Comparison of ENCODE assay signal across 11 cellular contexts in genomic region chr1:229252228-229252984, GRCh38. TPM values are rescaled to one million over a fixed set of nuclear protein-coding genes. Genes with fewer than 3 reads are reported as not detected.
DNase-seq lines count a peak whose midpoint lies in the region; ATAC-seq and TF ChIP-seq lines count a peak whose summit lies in the region.
"Had no signal": no experiment of that assay in that cellular context is flagged by ENCODE, and none has a peak within 500 bp of the region (broad histone marks: within the 10 kb centered on the region; RNA-seq: fewer than 3 reads in every experiment).

No MANE protein-coding gene starts in this region.

- no peaks in the 10 kb centered on the region for H3F3A ChIP-seq in GM23338 (replicated peaks; ENCODE audit: low read depth)

- no peaks in the 10 kb centered on the region for H4K20me1 ChIP-seq in GM23338 (replicated peaks; ENCODE audit: insufficient read depth)

- TF ChIP-seq CTCF in CD8-positive, alpha-beta T cell (IDR thresholded peaks at IDR 0.05) = no peak
- TF ChIP-seq CTCF in GM23338 (conservative IDR thresholded peaks at IDR 0.05; ENCODE audit: low read depth in 2 of 2) (no peak), mesothelial cell of epicardium (IDR thresholded peaks at IDR 0.05; ENCODE audit: unreplicated experiment) (no peak)

- no peaks in the 10 kb centered on the region for H3K27me3 Mint-ChIP-seq in CD8-positive, alpha-beta T cell (ENCODE audit: low read depth)
- H3K27me3 Mint-ChIP-seq in GM23338 (ENCODE audit: insufficient read depth, low read depth, poor library complexity) (peaks cover 2% of the 10 kb centered on the region), mesothelial cell of epicardium (ENCODE audit: low read depth) (no peaks in the 10 kb centered on the region)
- H3K27me3 Mint-ChIP-seq in activated T-helper 2 cell treated with anti-CD3 and anti-CD28 coated beads, Interferon-gamma antibody, Interleukin-2, Interleukin-4, amounts not matched to agents 10 μg/mL and 5 μg/mL and 100 μg/mL, durations not matched to agents 14 hours and 24 hours and 36 hours (ENCODE audit: low read depth) = peaks cover 5% of the 10 kb centered on the region

- peak overlapping the region; percentile 5 for H2AFZ ChIP-seq in GM23338

- CTCF ChIA-PET in CD8-positive, alpha-beta T cell (lab: Charles Lee) = interaction anchor here (0.9 kb wide), 1 partner anchor 588 kb away, joined by 3 read pairs; no protein-coding TSS in a partner anchor
- CTCF ChIA-PET in HEK293T (lab: Yijun Ruan, JAX) = no interaction called here

- peak overlapping the region; percentile 19 for H3K4me3 Mint-ChIP-seq in CD8-positive, alpha-beta T cell
- no peak overlapping the region for H3K4me3 Mint-ChIP-seq in GM23338
- no peak overlapping the region for H3K4me3 Mint-ChIP-seq in activated T-helper 2 cell treated with anti-CD3 and anti-CD28 coated beads, Interferon-gamma antibody, Interleukin-2, Interleukin-4, amounts not matched to agents 10 μg/mL and 5 μg/mL and 100 μg/mL, durations not matched to agents 14 hours and 24 hours and 36 hours (ENCODE audit: low read depth)
- no peak overlapping the region for H3K4me3 Mint-ChIP-seq in mesothelial cell of epicardium

- POLR2A ChIA-PET in CD8-positive, alpha-beta T cell (lab: Charles Lee) = no interaction called here
- POLR2A ChIA-PET in HEK293T (lab: Yijun Ruan, JAX) = no interaction called here

- peak overlapping the region; percentile 97 for H3K27ac Mint-ChIP-seq in CD8-positive, alpha-beta T cell
- peak overlapping the region; percentile 6; the same call in 1 of the 2 replicates for H3K27ac Mint-ChIP-seq in GM23338
- H3K27ac Mint-ChIP-seq in activated T-helper 2 cell treated with anti-CD3 and anti-CD28 coated beads, Interferon-gamma antibody, Interleukin-2, Interleukin-4, amounts not matched to agents 10 μg/mL and 5 μg/mL and 100 μg/mL, durations not matched to agents 14 hours and 24 hours and 36 hours = peak overlapping the region; percentile 90
- H3K27ac Mint-ChIP-seq in mesothelial cell of epicardium = peak overlapping the region; percentile 86

- H3K36me3 Mint-ChIP-seq in CD8-positive, alpha-beta T cell = no peaks in the 10 kb centered on the region
- H3K36me3 Mint-ChIP-seq in GM23338 (ENCODE audit: low read depth) (no peaks in the 10 kb centered on the region), mesothelial cell of epicardium (no peaks in the 10 kb centered on the region)
- H3K36me3 Mint-ChIP-seq in activated T-helper 2 cell treated with anti-CD3 and anti-CD28 coated beads, Interferon-gamma antibody, Interleukin-2, Interleukin-4, amounts not matched to agents 10 μg/mL and 5 μg/mL and 100 μg/mL, durations not matched to agents 14 hours and 24 hours and 36 hours (ENCODE audit: low read depth) = no peaks in the 10 kb centered on the region

- no peak for DNase-seq in CD8-positive, alpha-beta T cell
- DNase-seq in GM23338 (ENCODE audit: low spot score) (no peak), mesothelial cell of epicardium (ENCODE audit: low spot score in 2 of 2, unreplicated experiment in 2 of 2) (no peak), 8988T (no peak), posterior vena cava (ENCODE audit: low spot score) (no peak), HEK293T (ENCODE audit: extremely low spot score) (no peak)
- no peak for DNase-seq in activated T-helper 2 cell treated with anti-CD3 and anti-CD28 coated beads, Interferon-gamma antibody, Interleukin-2, Interleukin-4, amounts not matched to agents 10 μg/mL and 5 μg/mL and 100 μg/mL, durations not matched to agents 14 hours and 24 hours and 36 hours (ENCODE audit: low spot score)
- DNase-seq: activated T-cell treated with anti-CD3 and anti-CD28 coated beads, Interleukin-2, amount 50 U/mL, for 48 hours; KBM-7; NCI-H187 treated with DMSO at 0.1 percent for 48 hours had no signal

- H3K79me2 ChIP-seq in GM23338 (replicated peaks; ENCODE audit: insufficient read depth) = no peaks in the 10 kb centered on the region

- no peak for ATAC-seq in CD8-positive, alpha-beta T cell
- ATAC-seq in GM23338 (no peak), GM21529 (IDR thresholded peaks at IDR 0.05; ENCODE audit: unreplicated experiment) (no peak)

- no peaks in the 10 kb centered on the region for H3K9me3 ChIP-seq in CD8-positive, alpha-beta T cell (ENCODE audit: low read length)

- H3K27ac ChIP-seq in CD8-positive, alpha-beta T cell (ENCODE audit: low read depth, low read length) = no peak overlapping the region
- H3K27ac ChIP-seq in GM23338 (ENCODE audit: low read depth) = peak overlapping the region; percentile 2; the same call in 1 of the 2 replicates

- H3K27me3 ChIP-seq in CD8-positive, alpha-beta T cell (ENCODE audit: insufficient read depth, low read length) = no peaks in the 10 kb centered on the region
- H3K27me3 ChIP-seq in GM23338 (ENCODE audit: insufficient read depth) = no peaks in the 10 kb centered on the region

- peaks cover 56% of the 10 kb centered on the region for H3K4me1 ChIP-seq in CD8-positive, alpha-beta T cell (ENCODE audit: insufficient read depth, low read length)
- H3K4me1 ChIP-seq in GM23338 (ENCODE audit: insufficient read depth) = peaks cover 28% of the 10 kb centered on the region

- H3K4me1 Mint-ChIP-seq in CD8-positive, alpha-beta T cell (ENCODE audit: low read depth) = peaks cover 61% of the 10 kb centered on the region
- H3K4me1 Mint-ChIP-seq in GM23338 (peaks cover 40% of the 10 kb centered on the region), mesothelial cell of epicardium (peaks cover 25% of the 10 kb centered on the region)
- H3K4me1 Mint-ChIP-seq in activated T-helper 2 cell treated with anti-CD3 and anti-CD28 coated beads, Interferon-gamma antibody, Interleukin-2, Interleukin-4, amounts not matched to agents 10 μg/mL and 5 μg/mL and 100 μg/mL, durations not matched to agents 14 hours and 24 hours and 36 hours (ENCODE audit: low read depth) = peaks cover 43% of the 10 kb centered on the region

- H3K36me3 ChIP-seq in CD8-positive, alpha-beta T cell (ENCODE audit: insufficient read depth, low read length) = no peaks in the 10 kb centered on the region
- no peaks in the 10 kb centered on the region for H3K36me3 ChIP-seq in GM23338 (ENCODE audit: insufficient read depth)

- H3K9me2 ChIP-seq in GM23338 (ENCODE audit: insufficient read depth) = peaks cover 8% of the 10 kb centered on the region; the same call in 1 of the 2 replicates

- H3K4me3 ChIP-seq in CD8-positive, alpha-beta T cell (ENCODE audit: low read depth, low read length) = peak overlapping the region; percentile 26
- no peak overlapping the region for H3K4me3 ChIP-seq in GM23338

- intact Hi-C loops in CD8-positive, alpha-beta T cell (cut with DNase I, micrococcal nuclease) = loop anchor here (10.0 kb wide), 3 partner anchors 262 to 748 kb away; partner anchors contain the start of gene RHOU (in 1 of the 2)
- intact Hi-C loops in activated T-helper 2 cell treated with anti-CD3 and anti-CD28 coated beads, Interferon-gamma antibody, Interleukin-2, Interleukin-4, amounts not matched to agents 10 μg/mL and 5 μg/mL and 100 μg/mL, durations not matched to agents 14 hours and 24 hours and 36 hours (cut with micrococcal nuclease) = loop anchor here (2.0 to 10.0 kb wide), 3 partner anchors 188 to 515 kb away; partner anchors contain the start of genes RHOU, TAF5L and URB2
- intact Hi-C loops in posterior vena cava (cut with DNase I) = no loop called here

- peak overlapping the region; percentile 53 for H3K4me2 ChIP-seq in GM23338

- no peaks in the 10 kb centered on the region for H3K9me3 Mint-ChIP-seq in CD8-positive, alpha-beta T cell
- H3K9me3 Mint-ChIP-seq in GM23338 (no peaks in the 10 kb centered on the region), mesothelial cell of epicardium (no peaks in the 10 kb centered on the region)
- H3K9me3 Mint-ChIP-seq in activated T-helper 2 cell treated with anti-CD3 and anti-CD28 coated beads, Interferon-gamma antibody, Interleukin-2, Interleukin-4, amounts not matched to agents 10 μg/mL and 5 μg/mL and 100 μg/mL, durations not matched to agents 14 hours and 24 hours and 36 hours = no peaks in the 10 kb centered on the region

TF ChIP-seq in GM23338, 12 proteins besides CTCF, POLR2A, EP300 and RAD21 (continues in another document):
- no peak for TF ChIP-seq ZNF331 (CRISPR knock-in tag; IDR thresholded peaks at IDR 0.05; ENCODE audit: low read depth)

TF ChIP-seq in HEK293T, 16 proteins besides CTCF, POLR2A, EP300 and RAD21:
- TF ChIP-seq TARDBP (IDR thresholded peaks at IDR 0.05) (no peak), SP1 (IDR thresholded peaks at IDR 0.05) (no peak), LEF1 (IDR thresholded peaks at IDR 0.05; ENCODE audit: borderline replicate concordance) (no peak), FOXK2 (IDR thresholded peaks at IDR 0.05) (no peak), BHLHE40 (IDR thresholded peaks at IDR 0.05; ENCODE audit: borderline replicate concordance) (no peak), PKNOX1 (IDR thresholded peaks at IDR 0.05) (no peak), HDGF (IDR thresholded peaks at IDR 0.05; ENCODE audit: borderline replicate concordance) (no peak), FOXM1 (IDR thresholded peaks at IDR 0.05; ENCODE audit: borderline replicate concordance) (no peak), ELF4 (IDR thresholded peaks at IDR 0.05) (no peak), SUZ12 (IDR thresholded peaks at IDR 0.05) (no peak)

RNA-seq across cellular contexts. Expression of gene RAB4A, which starts 18.5 kb away (rescaled TPM):
- total RNA-seq in CD8-positive, alpha-beta T cell = 10 to 100 TPM; 26.7 to 29.7 TPM
- total RNA-seq in GM23338 (2014; rRNA removed; shearing (Covaris generic)) = 25.9 and 37.5 TPM in 2 replicates
- polyA plus RNA-seq in GM23338 (2016; fragmentation: Nextera tagmentation; extraction: Ambion mirVana) = 49.4 and 50.8 TPM in 2 replicates
- total RNA-seq in activated T-helper 2 cell treated with anti-CD3 and anti-CD28 coated beads, Interferon-gamma antibody, Interleukin-2, Interleukin-4, amounts not matched to agents 10 μg/mL and 5 μg/mL and 100 μg/mL, durations not matched to agents 14 hours and 24 hours and 36 hours = 25.7 and 30.7 TPM in 2 replicates
- 58.7 to 66.5 TPM (median 59.8 TPM) in 3 replicates for total RNA-seq in mesothelial cell of epicardium
- 10 to 100 TPM; 56.2 to 58.9 TPM for total RNA-seq in posterior vena cava

Comparison
In these comparisons a context has a peak if more than half of its experiments do, and no peak if none do; other contexts are left out.
1. H3K27ac Mint-ChIP-seq: peak in every context shown above with its lines; median percentile 97 in CD8-positive, alpha-beta T cell; 90 in activated T-helper 2 cell treated with anti-CD3 and anti-CD28 coated beads, Interferon-gamma antibody, Interleukin-2, Interleukin-4, amounts not matched to agents 10 μg/mL and 5 μg/mL and 100 μg/mL, durations not matched to agents 14 hours and 24 hours and 36 hours; 86 in mesothelial cell of epicardium; 6 in GM23338.
2. intact Hi-C loops: an anchor here in CD8-positive, alpha-beta T cell (10.0 kb wide) and activated T-helper 2 cell treated with anti-CD3 and anti-CD28 coated beads, Interferon-gamma antibody, Interleukin-2, Interleukin-4, amounts not matched to agents 10 μg/mL and 5 μg/mL and 100 μg/mL, durations not matched to agents 14 hours and 24 hours and 36 hours (2.0 to 10.0 kb wide); none called in posterior vena cava.